22 cellular contexts compared by ENCODE assay signal in genomic region chr6:48541669-48542068, GRCh38.
"Had no signal": no experiment of that assay in that cellular context is flagged by ENCODE, and none has a peak within 500 bp of the region (broad histone marks: within the 10 kb centered on the region; RNA-seq: fewer than 3 reads in every experiment).

No MANE protein-coding gene starts in this region.

- H3K4me3 ChIP-seq: ascending aorta, breast epithelium, left ventricle myocardium inferior, right atrium auricular region, tibial artery had no signal

- FAIRE-seq: kidney, urothelium cell line had no signal

- H3K27ac ChIP-seq: ascending aorta, breast epithelium, foreskin keratinocyte, left ventricle myocardium inferior, right atrium auricular region, tibial artery, WERI-Rb-1 had no signal

- H3K9me3 ChIP-seq: ascending aorta, tibial artery had no signal

- H3K4me1 ChIP-seq: ascending aorta, breast epithelium, foreskin keratinocyte, left ventricle myocardium inferior, right atrium auricular region, tibial artery had no signal

- H3K27me3 Mint-ChIP-seq: effector memory CD8-positive, alpha-beta T cell had no signal

- DNase-seq: activated CD4-positive, alpha-beta T cell treated with anti-CD3 and anti-CD28 coated beads for 1 hour; activated effector memory CD4-positive, alpha-beta T cell treated with anti-CD3 and anti-CD28 coated beads, Interleukin-2, amount 50 U/mL, for 16 hours; activated naive CD4-positive, alpha-beta T cell treated with anti-CD3 and anti-CD28 coated beads, Interleukin-2, amount 50 U/mL, for 16 hours; activated T-cell treated with anti-CD3 and anti-CD28 coated beads, Interleukin-2, amount 50 U/mL, for 72 hours; dermis blood vessel endothelial cell; effector memory CD8-positive, alpha-beta T cell; foreskin keratinocyte; kidney; left ventricle myocardium inferior; occipital lobe; stimulated activated CD4-positive, alpha-beta T cell treated with anti-CD3 and anti-CD28 coated beads, Interleukin-12 subunit alpha, Interleukin-12 subunit beta, amount 100 ng/mL, for 4 hours; stimulated activated CD4-positive, alpha-beta T cell treated with anti-CD3 and anti-CD28 coated beads, Interleukin-1b, Interleukin-23, amount 100 ng/mL, for 48 hours; stimulated activated CD8-positive, alpha-beta memory T cell treated with anti-CD3 and anti-CD28 coated beads, Interleukin-4, amount 100 ng/mL, for 48 hours; stimulated activated naive CD4-positive, alpha-beta T cell treated with Interleukin-2 at 50 U/mL for 16 hours; substantia nigra; T-helper 2 cell; tibial artery; WERI-Rb-1 had no signal

- H3K4me3 Mint-ChIP-seq: activated T-cell treated with anti-CD3 and anti-CD28 coated beads, Interleukin-2, amount 50 U/mL, for 72 hours; effector memory CD8-positive, alpha-beta T cell had no signal

- ATAC-seq: activated T-cell treated with anti-CD3 and anti-CD28 coated beads, Interleukin-2, amount 50 U/mL, for 72 hours; effector memory CD8-positive, alpha-beta T cell; foreskin keratinocyte had no signal

- H3K27ac Mint-ChIP-seq: activated T-cell treated with anti-CD3 and anti-CD28 coated beads, Interleukin-2, amount 50 U/mL, for 72 hours; effector memory CD8-positive, alpha-beta T cell had no signal
